20 cellular contexts compared by ENCODE assay signal in the genomic region with DNA sequence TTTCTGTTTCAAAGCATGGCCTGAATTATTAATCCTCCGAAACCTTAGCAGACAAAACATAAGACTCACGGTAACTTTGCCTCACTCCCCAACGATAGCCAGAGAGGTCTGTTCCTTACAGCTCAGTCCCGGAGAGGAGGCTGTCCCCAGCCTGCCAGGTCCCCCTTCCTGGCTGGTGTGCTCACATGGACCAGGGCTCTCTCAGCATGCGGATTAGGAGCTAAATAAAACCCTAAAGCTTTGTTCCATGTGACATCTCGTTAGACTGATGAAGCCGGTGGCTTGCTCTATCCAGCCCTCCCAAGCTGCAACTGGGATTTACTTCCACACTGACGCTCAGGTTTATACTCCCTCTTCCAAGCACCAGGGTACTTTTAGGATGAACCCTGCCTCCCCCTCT.
DNase-seq lines count a peak whose midpoint lies in the region; ATAC-seq, FAIRE-seq and TF ChIP-seq lines count a peak whose summit lies in the region.
"Had no signal": no experiment of that assay in that cellular context is flagged by ENCODE, and none has a peak within 500 bp of the region (broad histone marks: within the 10 kb centered on the region; RNA-seq: fewer than 3 reads in every experiment).

No MANE protein-coding gene starts in this region.

- no peak overlapping the region for H3K9ac ChIP-seq in neuronal stem cell (ENCODE audit: low read depth, low read length, poor library complexity)
- H3K9ac ChIP-seq: parathyroid adenoma had no signal

- H3K4me3 ChIP-seq in neuronal stem cell (ENCODE audit: low read length in 2 of 2), result no peak overlapping the region
- no peak overlapping the region for H3K4me3 ChIP-seq in small intestine (ENCODE audit: low read depth in 1 of 2, low read length in 2 of 2)

- H3K36me3 Mint-ChIP-seq in WTC11, result peaks cover 39% of the 10 kb centered on the region
- H3K36me3 Mint-ChIP-seq: CD4-positive, CD25-positive, alpha-beta regulatory T cell had no signal

- POLR2A ChIA-PET in WTC11 (lab: Charles Lee), result interaction anchor here (1.2 kb wide), 1 partner anchor 9 kb away, joined by 5 read pairs; no protein-coding TSS in a partner anchor

- in situ Hi-C loops in G401 (cut with HindIII; ENCODE audit: low sequenced_read_pairs), result no loop called here

- no peak overlapping the region for H2AFZ ChIP-seq in neuronal stem cell (ENCODE audit: low read length)
- H2AFZ ChIP-seq: parathyroid adenoma had no signal

- no peak for FAIRE-seq in small intestine (lab: Jason Lieb, UNC)

- no peak overlapping the region for H3K14ac ChIP-seq in neuronal stem cell (ENCODE audit: low read length)

- H3K4me1 ChIP-seq in neuronal stem cell (ENCODE audit: control insufficient read depth in 2 of 2, insufficient read depth in 1 of 2, low read depth in 1 of 2, low read length in 2 of 2) (peaks cover 0 to 15% of the 10 kb centered on the region in 2 donors), small intestine (ENCODE audit: control insufficient read depth in 2 of 2, insufficient read depth in 1 of 2, low read depth in 1 of 2, low read length in 1 of 2) (peaks cover 2 to 6% of the 10 kb centered on the region in 2 donors)

- H3K27ac ChIP-seq in neuronal stem cell (replicated peaks; ENCODE audit: low read length), result peak overlapping the region; percentile 1
- no peak overlapping the region for H3K27ac ChIP-seq in small intestine (ENCODE audit: low read depth in 1 of 2, low read length in 1 of 2)
- H3K27ac ChIP-seq: HL-60, parathyroid adenoma had no signal

- TF ChIP-seq CTCF in WTC11 (IDR thresholded peaks at IDR 0.05), result no peak

- H3K4me1 Mint-ChIP-seq in WTC11, result peaks cover 67% of the 10 kb centered on the region
- H3K4me1 Mint-ChIP-seq: CD4-positive, CD25-positive, alpha-beta regulatory T cell had no signal

- DNase-seq in G401 (ENCODE audit: low spot score) (peak; percentile 85), WTC11 (ENCODE audit: low spot score) (no peak), Right ventricle myocardium superior (no peak), neuronal stem cell (ENCODE audit: low spot score) (no peak), small intestine (no peak), A172 (ENCODE audit: low spot score) (no peak), SW480 (ENCODE audit: low spot score) (no peak), NCI-H2029 (lab: John Stamatoyannopoulos, UW) (no peak)
- DNase-seq: activated CD4-positive, CD25-positive, alpha-beta regulatory T cell treated with anti-CD3 and anti-CD28 coated beads, Interleukin-2, amount 50 U/mL, for 72 hours; activated effector memory CD4-positive, alpha-beta T cell treated with Interleukin-2 at 50 U/mL for 16 hours; CD4-positive, CD25-positive, alpha-beta regulatory T cell; KG1; kidney glomerular epithelial cell; NCI-H1092 treated with DMSO at 0.1 percent for 48 hours; NCI-H774; stimulated activated CD4-positive, alpha-beta T cell treated with anti-CD3 and anti-CD28 coated beads, Interleukin-15, amount 100 ng/mL, for 24 hours; stimulated activated naive CD8-positive, alpha-beta T cell treated with anti-CD3 and anti-CD28 coated beads, Interleukin-15, Interleukin-2, amounts not matched to agents 100 U/mL and 50 U/mL, for 24 hours had no signal

- H3K9me3 ChIP-seq in neuronal stem cell (replicated peaks in 1 of 2; ENCODE audit: control insufficient read depth in 2 of 2, insufficient read depth in 1 of 2, low read depth in 1 of 2, low read length in 2 of 2) (no peaks in the 10 kb centered on the region), small intestine (ENCODE audit: control insufficient read depth, low read depth) (no peaks in the 10 kb centered on the region)

- H3K18ac ChIP-seq in neuronal stem cell (ENCODE audit: low read length), result no peak overlapping the region

- H2BK12ac ChIP-seq in neuronal stem cell (ENCODE audit: low read length), result no peak overlapping the region

- H2BK120ac ChIP-seq in neuronal stem cell (ENCODE audit: low read depth, low read length), result no peak overlapping the region

- H3K27ac Mint-ChIP-seq in WTC11, result peak overlapping the region; percentile 63
- H3K27ac Mint-ChIP-seq: CD4-positive, CD25-positive, alpha-beta regulatory T cell; T-helper 1 cell treated with Interleukin-12 subunit alpha and Interleukin-12 subunit beta and Interleukin-4 antibody, amounts not matched to agents 30 μg/mL and 1 μg/mL, for 36 hours had no signal

- H4K8ac ChIP-seq in neuronal stem cell (ENCODE audit: low read depth, low read length), result no peak overlapping the region

- no peak overlapping the region for H3K4me2 ChIP-seq in neuronal stem cell (ENCODE audit: insufficient read depth, low read length, poor library complexity, severe bottlenecking)

- no peak overlapping the region for H3K23ac ChIP-seq in neuronal stem cell (ENCODE audit: low read depth, low read length, poor library complexity)

- H3K27me3 ChIP-seq in neuronal stem cell (ENCODE audit: control insufficient read depth in 3 of 3, insufficient read depth in 3 of 3, low read depth in 1 of 3, low read length in 3 of 3), result no peaks in the 10 kb centered on the region
- H3K27me3 ChIP-seq in small intestine (ENCODE audit: control insufficient read depth in 2 of 2, insufficient read depth in 2 of 2, low read length in 2 of 2), result no peaks in the 10 kb centered on the region

- CTCF ChIA-PET in WTC11 (lab: Charles Lee), result interaction anchor here (1.4 to 1.5 kb wide), 3 partner anchors 18 to 34 kb away, joined by 4 to 10 read pairs (median 6); no protein-coding TSS in a partner anchor

- H2AK5ac ChIP-seq in neuronal stem cell (ENCODE audit: low read depth, low read length), result no peak overlapping the region

- intact Hi-C loops in Right ventricle myocardium superior (cut with DNase I), result no loop called here

- no peak overlapping the region for H2BK15ac ChIP-seq in neuronal stem cell (ENCODE audit: low read length)

- H3K36me3 ChIP-seq in neuronal stem cell (replicated peaks in 1 of 2; ENCODE audit: control insufficient read depth in 2 of 2, insufficient read depth in 2 of 2, low read length in 2 of 2) (peaks cover 14 to 71% of the 10 kb centered on the region in 2 donors), small intestine (ENCODE audit: control insufficient read depth in 2 of 2, insufficient read depth in 2 of 2, low read length in 2 of 2) (peaks cover 0 to 2% of the 10 kb centered on the region in 2 donors)

- H3K79me1 ChIP-seq in neuronal stem cell (ENCODE audit: low read depth, low read length), result peaks cover 29% of the 10 kb centered on the region

- H3K4me3 Mint-ChIP-seq in WTC11, result no peak overlapping the region
- H3K4me3 Mint-ChIP-seq: CD4-positive, CD25-positive, alpha-beta regulatory T cell; T-helper 1 cell treated with Interleukin-12 subunit alpha and Interleukin-12 subunit beta and Interleukin-4 antibody, amounts not matched to agents 30 μg/mL and 1 μg/mL, for 36 hours had no signal

- no peak overlapping the region for H2BK5ac ChIP-seq in neuronal stem cell (ENCODE audit: low read length)

- H3K4ac ChIP-seq in neuronal stem cell (ENCODE audit: low read length), result no peak overlapping the region

- WGBS in neuronal stem cell (ENCODE audit: extremely low coverage in 2 of 2, insufficient read length in 2 of 2, insufficient replicate concordance in 1 of 2), 2 donors, result no CpG with 5 or more reads among the region's 8 CpGs
- WGBS in small intestine, 3 donors, result 85 to 90% (median 90%) methylated on average over 8 of the region's 8 CpGs

- H4K91ac ChIP-seq in neuronal stem cell (ENCODE audit: low read depth, low read length, poor library complexity), result no peak overlapping the region

- no peaks in the 10 kb centered on the region; the same call in 1 of the 2 replicates for H3K27me3 Mint-ChIP-seq in WTC11 (ENCODE audit: low read depth)

- H3K9me3 Mint-ChIP-seq in WTC11, result no peaks in the 10 kb centered on the region
- H3K9me3 Mint-ChIP-seq: T-helper 1 cell treated with Interleukin-12 subunit alpha and Interleukin-12 subunit beta and Interleukin-4 antibody, amounts not matched to agents 30 μg/mL and 1 μg/mL, for 36 hours had no signal

- ATAC-seq in WTC11 (no peak), Right ventricle myocardium superior (ENCODE audit: poor library complexity) (peak; percentile 60)
- ATAC-seq: stimulated activated naive CD8-positive, alpha-beta T cell treated with anti-CD3 and anti-CD28 coated beads, Interleukin-15, Interleukin-2, amounts not matched to agents 100 U/mL and 50 U/mL, for 24 hours had no signal

TF ChIP-seq in WTC11, 78 proteins besides CTCF, POLR2A, EP300 and RAD21:
- TF ChIP-seq ZBTB21 (CRISPR knock-in tag; IDR thresholded peaks at IDR 0.05; ENCODE audit: borderline replicate concordance) (no peak), ELF4 (CRISPR knock-in tag; IDR thresholded peaks at IDR 0.05; ENCODE audit: low read depth) (no peak), NR1H2 (CRISPR knock-in tag; IDR thresholded peaks at IDR 0.05) (no peak), NFYB (CRISPR knock-in tag; conservative IDR thresholded peaks at IDR 0.05; ENCODE audit: low read depth) (no peak), OVOL2 (CRISPR knock-in tag; IDR thresholded peaks at IDR 0.05; ENCODE audit: borderline replicate concordance) (no peak), GRHL2 (CRISPR knock-in tag; IDR thresholded peaks at IDR 0.05; ENCODE audit: insufficient replicate concordance, severe bottlenecking) (no peak), ZNF138 (CRISPR knock-in tag; conservative IDR thresholded peaks at IDR 0.05) (no peak), SOX15 (CRISPR knock-in tag; IDR thresholded peaks at IDR 0.05) (no peak), ATF1 (CRISPR knock-in tag; IDR thresholded peaks at IDR 0.05) (no peak), IRF2 (CRISPR knock-in tag; IDR thresholded peaks at IDR 0.05; ENCODE audit: borderline replicate concordance, low read depth) (no peak), CREB1 (CRISPR knock-in tag; IDR thresholded peaks at IDR 0.05) (no peak), ZNF263 (CRISPR knock-in tag; IDR thresholded peaks at IDR 0.05; ENCODE audit: low read depth) (no peak), PRRX2 (CRISPR knock-in tag; IDR thresholded peaks at IDR 0.05) (no peak), KAT7 (CRISPR knock-in tag; IDR thresholded peaks at IDR 0.05; ENCODE audit: borderline replicate concordance) (no peak)
- TF ChIP-seq, protein P1, sequence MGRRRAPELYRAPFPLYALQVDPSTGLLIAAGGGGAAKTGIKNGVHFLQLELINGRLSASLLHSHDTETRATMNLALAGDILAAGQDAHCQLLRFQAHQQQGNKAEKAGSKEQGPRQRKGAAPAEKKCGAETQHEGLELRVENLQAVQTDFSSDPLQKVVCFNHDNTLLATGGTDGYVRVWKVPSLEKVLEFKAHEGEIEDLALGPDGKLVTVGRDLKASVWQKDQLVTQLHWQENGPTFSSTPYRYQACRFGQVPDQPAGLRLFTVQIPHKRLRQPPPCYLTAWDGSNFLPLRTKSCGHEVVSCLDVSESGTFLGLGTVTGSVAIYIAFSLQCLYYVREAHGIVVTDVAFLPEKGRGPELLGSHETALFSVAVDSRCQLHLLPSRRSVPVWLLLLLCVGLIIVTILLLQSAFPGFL (CRISPR knock-in tag; IDR thresholded peaks at IDR 0.05; ENCODE audit: borderline replicate concordance), result no peak
- TF ChIP-seq, protein P2, sequence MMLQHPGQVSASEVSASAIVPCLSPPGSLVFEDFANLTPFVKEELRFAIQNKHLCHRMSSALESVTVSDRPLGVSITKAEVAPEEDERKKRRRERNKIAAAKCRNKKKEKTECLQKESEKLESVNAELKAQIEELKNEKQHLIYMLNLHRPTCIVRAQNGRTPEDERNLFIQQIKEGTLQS (CRISPR knock-in tag; conservative IDR thresholded peaks at IDR 0.05), result no peak
